ENCODE assay signal across 26 cellular contexts in the genomic region with DNA sequence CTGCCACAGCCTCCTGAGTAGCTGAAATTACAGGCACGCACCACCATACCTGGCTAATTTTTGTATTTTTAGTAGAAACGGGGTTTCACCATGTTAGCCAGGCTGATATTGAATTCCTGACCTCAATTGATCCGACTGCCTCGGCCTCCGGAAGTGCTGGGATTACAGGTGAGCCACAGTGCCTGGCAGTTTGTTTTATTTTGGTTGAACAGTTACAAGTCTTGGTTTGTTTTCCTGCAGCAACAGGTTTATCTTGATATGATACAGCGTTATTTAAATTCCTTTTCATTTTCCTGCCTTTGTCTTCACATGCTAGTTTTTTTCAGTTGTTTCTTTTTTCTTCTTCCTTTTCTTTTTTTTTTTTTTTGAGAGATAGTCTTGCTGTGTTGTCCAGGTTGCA. TPM values are rescaled to one million over a fixed set of nuclear protein-coding genes. Genes with fewer than 3 reads are reported as not detected.
"Had no signal": no experiment of that assay in that cellular context is flagged by ENCODE, and none has a peak within 500 bp of the region (broad histone marks: within the 10 kb centered on the region; RNA-seq: fewer than 3 reads in every experiment).

No MANE protein-coding gene starts in this region.

- DNase-seq: activated CD4-positive, alpha-beta T cell treated with anti-CD3 and anti-CD28 coated beads, Interleukin-2, amount 10 ng/mL, durations not matched to agents 24 days and 14 days; activated CD8-positive, alpha-beta memory T cell treated with anti-CD3 and anti-CD28 coated beads, Interleukin-2, amount 10 ng/mL, durations not matched to agents 7 days and 5 days; activated CD8-positive, alpha-beta T cell treated with anti-CD3 and anti-CD28 coated beads for 36 hours; activated naive CD4-positive, alpha-beta T cell; activated T-cell treated with anti-CD3 and anti-CD28 coated beads, Interleukin-2, amount 50 U/mL, for 1 hour; adrenal gland; cerebellar nuclear complex; naive thymus-derived CD4-positive, alpha-beta T cell; occipital lobe; stimulated activated CD4-positive, alpha-beta T cell treated with anti-CD3 and anti-CD28 coated beads, Interleukin-12 subunit alpha, Interleukin-12 subunit beta, amount 100 ng/mL, for 4 hours; stimulated activated naive CD8-positive, alpha-beta T cell treated with anti-CD3 and anti-CD28 coated beads, Interleukin-15, amount 100 ng/mL, for 72 hours; T-cell; T-helper 9 cell; transverse colon; uterus had no signal

- H3K9me3 Mint-ChIP-seq: activated CD4-positive, alpha-beta T cell treated with anti-CD3 and anti-CD28 coated beads, Interleukin-2, amount 10 ng/mL, durations not matched to agents 24 days and 14 days; activated CD8-positive, alpha-beta T cell treated with anti-CD3 and anti-CD28 coated beads for 36 hours; activated T-helper 2 cell treated with anti-CD3 and anti-CD28 coated beads, Interferon-gamma antibody, Interleukin-2, Interleukin-4, amounts not matched to agents 10 μg/mL and 5 μg/mL and 100 μg/mL, durations not matched to agents 14 hours and 24 hours and 36 hours; naive thymus-derived CD4-positive, alpha-beta T cell; neural crest cell; stimulated activated naive CD8-positive, alpha-beta T cell treated with anti-CD3 and anti-CD28 coated beads, Interleukin-15, amount 100 ng/mL, for 72 hours; T-cell had no signal

- H3K4me3 Mint-ChIP-seq: activated CD4-positive, alpha-beta T cell treated with anti-CD3 and anti-CD28 coated beads, Interleukin-2, amount 10 ng/mL, durations not matched to agents 24 days and 14 days; activated CD8-positive, alpha-beta memory T cell treated with anti-CD3 and anti-CD28 coated beads, Interleukin-2, amount 10 ng/mL, durations not matched to agents 7 days and 5 days; activated CD8-positive, alpha-beta T cell treated with anti-CD3 and anti-CD28 coated beads for 36 hours; activated naive CD8-positive, alpha-beta T cell; stimulated activated naive CD8-positive, alpha-beta T cell treated with anti-CD3 and anti-CD28 coated beads, Interleukin-15, amount 100 ng/mL, for 72 hours; T-cell had no signal

- H3K27me3 Mint-ChIP-seq: activated CD8-positive, alpha-beta memory T cell treated with anti-CD3 and anti-CD28 coated beads, Interleukin-2, amount 10 ng/mL, durations not matched to agents 7 days and 5 days; activated CD8-positive, alpha-beta T cell treated with anti-CD3 and anti-CD28 coated beads for 36 hours; activated naive CD8-positive, alpha-beta T cell; stimulated activated naive CD8-positive, alpha-beta T cell treated with anti-CD3 and anti-CD28 coated beads, Interleukin-15, amount 100 ng/mL, for 72 hours; T-cell had no signal

- ATAC-seq: activated CD8-positive, alpha-beta memory T cell treated with anti-CD3 and anti-CD28 coated beads, Interleukin-2, amount 10 ng/mL, durations not matched to agents 7 days and 5 days; activated CD8-positive, alpha-beta T cell treated with anti-CD3 and anti-CD28 coated beads for 36 hours; foreskin keratinocyte; naive thymus-derived CD4-positive, alpha-beta T cell; stimulated activated naive CD8-positive, alpha-beta T cell treated with anti-CD3 and anti-CD28 coated beads, Interleukin-15, amount 100 ng/mL, for 72 hours; T-cell had no signal

- H3K27ac Mint-ChIP-seq: activated CD8-positive, alpha-beta memory T cell treated with anti-CD3 and anti-CD28 coated beads, Interleukin-2, amount 10 ng/mL, durations not matched to agents 7 days and 5 days; activated CD8-positive, alpha-beta T cell treated with anti-CD3 and anti-CD28 coated beads for 36 hours; activated naive CD8-positive, alpha-beta T cell; activated T-helper 2 cell treated with anti-CD3 and anti-CD28 coated beads, Interferon-gamma antibody, Interleukin-2, Interleukin-4, amounts not matched to agents 10 μg/mL and 5 μg/mL and 100 μg/mL, durations not matched to agents 14 hours and 24 hours and 36 hours; T-cell had no signal

RNA-seq across cellular contexts. Expression of a gene that starts 44.1 kb away (rescaled TPM):
- total RNA-seq: activated CD8-positive, alpha-beta memory T cell treated with anti-CD3 and anti-CD28 coated beads, Interleukin-2, amount 10 ng/mL, durations not matched to agents 7 days and 5 days; activated CD8-positive, alpha-beta T cell treated with anti-CD3 and anti-CD28 coated beads for 36 hours; activated T-helper 2 cell treated with anti-CD3 and anti-CD28 coated beads, Interferon-gamma antibody, Interleukin-2, Interleukin-4, amounts not matched to agents 10 μg/mL and 5 μg/mL and 100 μg/mL, durations not matched to agents 14 hours and 24 hours and 36 hours; adrenal gland; ascending aorta; foreskin keratinocyte; glomerular endothelial cell; kidney; lung; neural crest cell; occipital lobe; right atrium auricular region; skeletal muscle tissue; suprapubic skin; T-cell; transverse colon; uterus had no signal

RNA-seq across cellular contexts. Expression of a gene that starts 44.5 kb away (rescaled TPM):
- total RNA-seq: activated CD4-positive, alpha-beta T cell treated with anti-CD3 and anti-CD28 coated beads, Interleukin-2, amount 10 ng/mL, durations not matched to agents 24 days and 14 days; activated CD8-positive, alpha-beta memory T cell treated with anti-CD3 and anti-CD28 coated beads, Interleukin-2, amount 10 ng/mL, durations not matched to agents 7 days and 5 days; activated CD8-positive, alpha-beta T cell treated with anti-CD3 and anti-CD28 coated beads for 36 hours; activated T-helper 2 cell treated with anti-CD3 and anti-CD28 coated beads, Interferon-gamma antibody, Interleukin-2, Interleukin-4, amounts not matched to agents 10 μg/mL and 5 μg/mL and 100 μg/mL, durations not matched to agents 14 hours and 24 hours and 36 hours; ascending aorta; foreskin keratinocyte; glomerular endothelial cell; naive thymus-derived CD4-positive, alpha-beta T cell; neural crest cell; right atrium auricular region; skeletal muscle tissue; T-cell had no signal
